ENCODE assay signal across 1 cellular context in genomic region chr12:6833189-6833890, GRCh38.
TF ChIP-seq lines count a peak whose summit lies in the region.

No MANE protein-coding gene starts in this region.

TF ChIP-seq in H1, 55 proteins besides CTCF, POLR2A, EP300 and RAD21:
- TF ChIP-seq CTBP2 (IDR thresholded peaks at IDR 0.05; ENCODE audit: borderline replicate concordance, insufficient read depth, insufficient read length, low read length) (no peak), BCL11A (IDR thresholded peaks at IDR 0.05; ENCODE audit: low read depth in 2 of 2, low read length in 2 of 2) (no peak), GABPA (IDR thresholded peaks at IDR 0.05; ENCODE audit: borderline replicate concordance, insufficient read depth, low read length) (no peak), POLR2AphosphoS5 (IDR thresholded peaks at IDR 0.05; ENCODE audit: low read depth, low read length) (no peak), GTF2F1 (IDR thresholded peaks at IDR 0.05; ENCODE audit: borderline replicate concordance, low read depth, low read length) (no peak), SP4 (IDR thresholded peaks at IDR 0.05; ENCODE audit: low read length) (no peak), EZH2 (IDR thresholded peaks at IDR 0.05; ENCODE audit: low read depth, low read length, severe bottlenecking) (no peak), JUN (IDR thresholded peaks at IDR 0.05; ENCODE audit: low read depth, low read length) (no peak), NANOG (IDR thresholded peaks at IDR 0.05; ENCODE audit: insufficient read depth, low read depth, low read length, poor library complexity, severe bottlenecking) (no peak), SIRT6 (IDR thresholded peaks at IDR 0.05; ENCODE audit: low read length) (no peak), CHD7 (IDR thresholded peaks at IDR 0.05; ENCODE audit: insufficient replicate concordance, low read length) (no peak), SUZ12 (IDR thresholded peaks at IDR 0.05; ENCODE audit: low read length) (no peak), KDM4A (IDR thresholded peaks at IDR 0.05; ENCODE audit: low read depth, low read length, severe bottlenecking) (no peak)
- TF ChIP-seq, protein P1, sequence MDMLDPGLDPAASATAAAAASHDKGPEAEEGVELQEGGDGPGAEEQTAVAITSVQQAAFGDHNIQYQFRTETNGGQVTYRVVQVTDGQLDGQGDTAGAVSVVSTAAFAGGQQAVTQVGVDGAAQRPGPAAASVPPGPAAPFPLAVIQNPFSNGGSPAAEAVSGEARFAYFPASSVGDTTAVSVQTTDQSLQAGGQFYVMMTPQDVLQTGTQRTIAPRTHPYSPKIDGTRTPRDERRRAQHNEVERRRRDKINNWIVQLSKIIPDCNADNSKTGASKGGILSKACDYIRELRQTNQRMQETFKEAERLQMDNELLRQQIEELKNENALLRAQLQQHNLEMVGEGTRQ (IDR thresholded peaks at IDR 0.05; ENCODE audit: low read length) = no peak
